In genomic region chr12:38162708-38163441, GRCh38 we compare ENCODE assay signal across 23 cellular contexts.
"Had no signal": no experiment of that assay in that cellular context is flagged by ENCODE, and none has a peak within 500 bp of the region (broad histone marks: within the 10 kb centered on the region; RNA-seq: fewer than 3 reads in every experiment).

No MANE protein-coding gene starts in this region.

- H3K4me1 ChIP-seq: SJCRH30 had no signal

- H3K4me3 ChIP-seq: SJCRH30 had no signal

- H3K27ac ChIP-seq: RWPE1, SJCRH30 had no signal

- ATAC-seq: Panc1, PC-3 had no signal

- DNase-seq: KBM-7, MV-4-11, NCI-H1048, NCI-H1105, NCI-H1417, NCI-H1436 treated with DMSO at 0.1 percent for 48 hours, NCI-H1694 treated with DMSO at 0.1 percent for 48 hours, NCI-H1930, NCI-H2081, NCI-H2107, NCI-H2171, NCI-H226, NCI-H446, NCI-H510A, NCI-H524 treated with DMSO at 0.1 percent for 48 hours, NCI-H69, NCI-H774, PC-3, SHP77 treated with DMSO at 0.1 percent for 48 hours, SJCRH30, SW 1271 had no signal

- H3K9me3 ChIP-seq: SJCRH30 had no signal

- H3K36me3 ChIP-seq: SJCRH30 had no signal
